Comparison of ENCODE assay signal across 18 cellular contexts in genomic region chr9:112527959-112528358, GRCh38. TPM values are rescaled to one million over a fixed set of nuclear protein-coding genes. Genes with fewer than 3 reads are reported as not detected.
A peak's percentile ranks its signal among the peaks of the same experiment; 100 is the strongest.
DNase-seq lines count a peak whose midpoint lies in the region; ATAC-seq and TF ChIP-seq lines count a peak whose summit lies in the region.
"Had no signal": no experiment of that assay in that cellular context is flagged by ENCODE, and none has a peak within 500 bp of the region (broad histone marks: within the 10 kb centered on the region; RNA-seq: fewer than 3 reads in every experiment).

No MANE protein-coding gene starts in this region.

- DNase-seq in H9: no peak
- DNase-seq in T-helper 17 cell: no peak
- DNase-seq in kidney tubule cell (ENCODE audit: low spot score): peak; percentile 28
- DNase-seq in stomach: no peak
- DNase-seq in globus pallidus (ENCODE audit: low spot score): no peak
- DNase-seq in stimulated activated naive CD4-positive, alpha-beta T cell treated with Interleukin-2 at 50 U/mL for 16 hours (lab: John Stamatoyannopoulos, UW): no peak
- no peak for DNase-seq in activated T-cell treated with anti-CD3 and anti-CD28 coated beads, Interleukin-2, amount 50 U/mL, for 1 hour
- DNase-seq: ACHN; Calu3; CD4-positive, CD25-positive, alpha-beta regulatory T cell; DMS 273 treated with DMSO at 0.1 percent for 48 hours; DMS79; HFFc6 had no signal

- no peak overlapping the region for H3K4ac ChIP-seq in H9 (ENCODE audit: low read depth, low read length)

- H3K9me3 ChIP-seq in H9 (ENCODE audit: control insufficient read depth, low read depth, low read length) (no peaks in the 10 kb centered on the region), T-helper 17 cell (ENCODE audit: control insufficient read depth, low read length, poor library complexity, severe bottlenecking) (no peaks in the 10 kb centered on the region), stomach (no peaks in the 10 kb centered on the region)
- H3K9me3 ChIP-seq: HAP-1 had no signal

- H3K36me3 ChIP-seq in stomach: no peaks in the 10 kb centered on the region
- H3K36me3 ChIP-seq: HAP-1 had no signal

- H3T11ph ChIP-seq in H9 (ENCODE audit: low read length): no peak overlapping the region

- no peak overlapping the region for H2AK5ac ChIP-seq in H9 (ENCODE audit: insufficient read length, low read length)

- no peak for TF ChIP-seq POLR2A in stomach (IDR thresholded peaks at IDR 0.05)

- H3K4me3 ChIP-seq in stomach: no peak overlapping the region
- H3K4me3 ChIP-seq: BLaER1 treated with 17β-estradiol and CSF1 and Interleukin-3, amounts not matched to agents 10 nM and 100 nM; GM12878; GM23338; HAP-1 had no signal

- no peak overlapping the region for H3K23ac ChIP-seq in H9 (ENCODE audit: insufficient read length, low read depth, low read length)

- no peak overlapping the region for H2AFZ ChIP-seq in H9 (ENCODE audit: low read length)
- H2AFZ ChIP-seq: GM23338 had no signal

- H4K8ac ChIP-seq in H9 (replicated peaks; ENCODE audit: insufficient read length, low read depth, low read length): peak overlapping the region; percentile 84

- no peaks in the 10 kb centered on the region for H3K9me3 Mint-ChIP-seq in H9
- H3K9me3 Mint-ChIP-seq: GM23338, HFFc6 had no signal

- TF ChIP-seq EP300 in stomach (IDR thresholded peaks at IDR 0.05): no peak

- peaks cover 16% of the 10 kb centered on the region; the same call in 1 of the 2 replicates for H3K79me2 ChIP-seq in H9 (ENCODE audit: insufficient read depth, low read length)

- peaks cover 17% of the 10 kb centered on the region for H3K79me1 ChIP-seq in H9 (ENCODE audit: insufficient read depth, low read depth, low read length, poor library complexity, severe bottlenecking)

- no peaks in the 10 kb centered on the region for H3K27me3 Mint-ChIP-seq in H9 (ENCODE audit: low read depth)
- H3K27me3 Mint-ChIP-seq in T-helper 17 cell: no peaks in the 10 kb centered on the region
- H3K27me3 Mint-ChIP-seq: CD4-positive, CD25-positive, alpha-beta regulatory T cell had no signal

- no peak overlapping the region; the same call in 1 of the 2 replicates for H3K14ac ChIP-seq in H9 (ENCODE audit: insufficient read depth, low read length)

- TF ChIP-seq CTCF in H9 (conservative IDR thresholded peaks at IDR 0.05) (no peak), stomach (IDR thresholded peaks at IDR 0.05) (no peak)

- no peak overlapping the region for H2BK12ac ChIP-seq in H9 (ENCODE audit: insufficient read length, low read depth, low read length)

- no peak overlapping the region for H3K4me2 ChIP-seq in H9 (ENCODE audit: insufficient read depth, insufficient read length, low read length)
- H3K4me2 ChIP-seq: GM23338 had no signal

- no peak overlapping the region for H3K9ac ChIP-seq in H9 (ENCODE audit: extremely low read depth, insufficient read length, low read length)
- H3K9ac ChIP-seq: BLaER1 treated with 17β-estradiol and CSF1 and Interleukin-3, amounts not matched to agents 10 nM and 100 nM had no signal

- peak overlapping the region; percentile 65; the same call in 1 of the 2 replicates for H2BK15ac ChIP-seq in H9 (ENCODE audit: low read depth, low read length)

- peaks cover 5% of the 10 kb centered on the region; the same call in 1 of the 2 replicates for H3K4me1 ChIP-seq in H9 (ENCODE audit: insufficient read depth, low read length)
- peaks cover 7 to 50% (median 24%) of the 10 kb centered on the region in 4 donors for H3K4me1 ChIP-seq in stomach
- H3K4me1 ChIP-seq: HAP-1 had no signal

- no peaks in the 10 kb centered on the region for H4K20me1 ChIP-seq in H9 (ENCODE audit: control insufficient read depth, insufficient read depth, insufficient read length)

- H3K36me3 Mint-ChIP-seq in H9 (ENCODE audit: insufficient read depth in 1 of 3, low read depth in 3 of 3) (no peaks in the 10 kb centered on the region; a peak in 2 of 7 replicates), T-helper 17 cell (ENCODE audit: low read depth) (peaks cover 3% of the 10 kb centered on the region)

- H3K23me2 ChIP-seq in H9 (ENCODE audit: insufficient read length, low read depth, low read length, poor library complexity, severe bottlenecking): no peaks in the 10 kb centered on the region

- H3K27ac Mint-ChIP-seq in H9: peak overlapping the region in 2 of 3 experiments; percentile 10 to 23; a peak in 2 of 7 replicates
- peak overlapping the region; percentile 5 for H3K27ac Mint-ChIP-seq in T-helper 17 cell
- H3K27ac Mint-ChIP-seq: CD4-positive, CD25-positive, alpha-beta regulatory T cell; GM23338; HFFc6 had no signal

- H3K27me3 ChIP-seq in H9 (ENCODE audit: insufficient read depth, low read length) (no peaks in the 10 kb centered on the region), stomach (no peaks in the 10 kb centered on the region)
- H3K27me3 ChIP-seq: BLaER1 treated with 17β-estradiol and CSF1 and Interleukin-3, amounts not matched to agents 10 nM and 100 nM had no signal

- H3K18ac ChIP-seq in H9 (ENCODE audit: insufficient read length, low read depth, low read length): no peak overlapping the region

- no peak overlapping the region for H2BK120ac ChIP-seq in H9 (ENCODE audit: low read depth, low read length, poor library complexity, severe bottlenecking)

- peaks cover 20 to 23% of the 10 kb centered on the region in 2 experiments for H3K4me1 Mint-ChIP-seq in H9
- H3K4me1 Mint-ChIP-seq in T-helper 17 cell: no peaks in the 10 kb centered on the region

- no peak overlapping the region for H2BK5ac ChIP-seq in H9 (ENCODE audit: insufficient read length, low read length)

- H3K4me3 Mint-ChIP-seq in H9 (no peak overlapping the region), T-helper 17 cell (no peak overlapping the region)
- H3K4me3 Mint-ChIP-seq: CD4-positive, CD25-positive, alpha-beta regulatory T cell; GM23338; HFFc6 had no signal

- no CpG with 5 or more reads among the region's 2 CpGs for WGBS in H9 (ENCODE audit: extremely low coverage, insufficient read length, low lambda C conversion rate)
- 44 to 61% (median 53%) methylated on average over 2 of the region's 2 CpGs for WGBS in stomach, 5 donors

- H2BK20ac ChIP-seq in H9 (ENCODE audit: low read depth, low read length, poor library complexity, severe bottlenecking): no peak overlapping the region

- H4K91ac ChIP-seq in H9 (ENCODE audit: insufficient read length, low read depth, low read length): no peak overlapping the region

- no peak for ATAC-seq in T-helper 17 cell
- ATAC-seq: GM12878, GM23338, HepG2 had no signal

- no peak overlapping the region for H3K27ac ChIP-seq in H9 (ENCODE audit: insufficient read length, low read depth, low read length)
- peak overlapping the region in 3 of 5 donors; percentile 35 to 61 (median 52) for H3K27ac ChIP-seq in stomach
- H3K27ac ChIP-seq: BLaER1 treated with 17β-estradiol and CSF1 and Interleukin-3, amounts not matched to agents 10 nM and 100 nM had no signal

- no peak overlapping the region for H4K5ac ChIP-seq in H9 (ENCODE audit: insufficient read length, low read depth, low read length)

- H3K56ac ChIP-seq in H9 (ENCODE audit: insufficient read length, low read depth, low read length): no peak overlapping the region

- intact Hi-C loops in stomach (cut with DNase I; ENCODE audit: low total_unique reads): no loop called here

RNA-seq across cellular contexts. Expression of gene KIAA1958, which starts 41.3 kb away (rescaled TPM):
- total RNA-seq in H9 (2021) (32.9 and 34.0 TPM in 2 replicates), T-helper 17 cell (1 to 10 TPM; 2.1 to 2.8 TPM), stomach (10 to 100 TPM; 11.7 to 77.7 (median 19.4) TPM)
- polyA plus RNA-seq in stomach: 1 to 10 TPM in 2 of 3 donors, under 1 TPM in 1; 0.60 to 2.8 (median 2.4) TPM
